26 cellular contexts compared by ENCODE assay signal in the genomic region with DNA sequence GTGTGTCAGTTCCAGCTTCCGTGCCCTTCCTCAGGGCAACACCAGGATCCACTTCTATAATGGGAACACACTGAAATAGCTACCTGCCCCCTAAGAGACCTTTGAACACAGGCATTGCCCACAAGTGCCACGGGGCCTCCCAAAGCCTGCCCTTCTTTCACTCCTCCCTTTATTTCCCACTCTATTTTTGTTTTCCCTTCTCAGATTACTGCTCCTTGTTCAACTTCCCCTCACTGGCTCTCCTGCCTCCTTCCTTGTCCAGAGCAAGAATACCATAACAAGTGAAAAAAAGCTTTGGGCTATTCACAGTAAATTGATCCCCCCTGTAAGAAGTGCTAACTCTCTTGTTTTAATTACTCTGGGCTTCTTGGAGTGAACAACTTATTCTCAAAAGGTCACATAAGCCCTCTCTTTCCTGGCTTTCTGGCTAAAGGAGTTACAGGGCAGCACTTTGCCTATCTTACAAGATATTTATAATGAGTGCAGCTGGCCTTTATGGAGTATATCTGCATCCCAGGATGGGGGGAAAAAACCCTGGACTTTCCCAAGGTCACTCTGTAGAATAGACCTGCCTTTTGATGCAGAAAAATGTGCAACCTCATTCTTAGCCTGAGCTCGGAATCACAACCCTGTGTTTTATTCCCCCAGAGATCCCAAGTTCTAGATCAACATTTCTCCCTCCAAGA. TPM values are rescaled to one million over a fixed set of nuclear protein-coding genes. Genes with fewer than 3 reads are reported as not detected.
DNase-seq lines count a peak whose midpoint lies in the region; TF ChIP-seq lines count a peak whose summit lies in the region.
"Had no signal": no experiment of that assay in that cellular context is flagged by ENCODE, and none has a peak within 500 bp of the region (broad histone marks: within the 10 kb centered on the region; RNA-seq: fewer than 3 reads in every experiment).

No MANE protein-coding gene starts in this region.

- no peaks in the 10 kb centered on the region for H3K36me3 ChIP-seq in esophagus muscularis mucosa
- H3K36me3 ChIP-seq in smooth muscle cell (ENCODE audit: low read depth) = no peaks in the 10 kb centered on the region
- no peaks in the 10 kb centered on the region for H3K36me3 ChIP-seq in spleen
- H3K36me3 ChIP-seq: MG63, suprapubic skin, vagina had no signal

- H3K4me1 ChIP-seq in esophagus muscularis mucosa = peaks cover 5 to 46% (median 34%) of the 10 kb centered on the region in 4 donors
- H3K4me1 ChIP-seq in smooth muscle cell (ENCODE audit: low read depth) = peaks cover 23% of the 10 kb centered on the region
- H3K4me1 ChIP-seq in spleen = no peaks in the 10 kb centered on the region
- H3K4me1 ChIP-seq: suprapubic skin had no signal

- no peak overlapping the region for H3K4me2 ChIP-seq in smooth muscle cell
- H3K4me2 ChIP-seq: SK-N-SH had no signal

- H3F3A ChIP-seq in smooth muscle cell (ENCODE audit: low read depth) = no peaks in the 10 kb centered on the region

- peak; percentile 24 for DNase-seq in NCI-H2029 treated with DMSO at 0.1 percent for 48 hours (lab: John Stamatoyannopoulos, UW)
- DNase-seq in NCI-H2029 (lab: John Stamatoyannopoulos, UW) = no peak
- no peak for DNase-seq in esophagus muscularis mucosa (ENCODE audit: extremely low spot score)
- peak; percentile 76 for DNase-seq in myocyte (ENCODE audit: low read depth)
- DNase-seq in smooth muscle cell (lab: John Stamatoyannopoulos, UW; ENCODE audit: unreplicated experiment) = no peak
- no peak for DNase-seq in AML-193 (lab: John Stamatoyannopoulos, UW)
- DNase-seq in nucleus accumbens (lab: John Stamatoyannopoulos, UW) = no peak
- DNase-seq in spleen = no peak
- DNase-seq: 8988T; activated B cell treated with CpG ODN at 0.5 μM for 24 hours; activated CD4-positive, alpha-beta memory T cell treated with anti-CD3 and anti-CD28 coated beads, Interleukin-2, amount 10 ng/mL, durations not matched to agents 7 days and 5 days; activated naive CD4-positive, alpha-beta T cell; activated T-cell treated with anti-CD3 and anti-CD28 coated beads, Interleukin-2, amount 50 U/mL, for 1 hour; amniotic stem cell; central memory CD4-positive, alpha-beta T cell; kidney glomerular epithelial cell; mesendoderm; MG63; NCI-H446; SK-N-SH had no signal

- H3K27me3 ChIP-seq in esophagus muscularis mucosa (no peaks in the 10 kb centered on the region), smooth muscle cell (ENCODE audit: low read depth) (no peaks in the 10 kb centered on the region), spleen (replicated peaks in 1 of 7) (no peaks in the 10 kb centered on the region)
- H3K27me3 ChIP-seq: suprapubic skin, vagina had no signal

- H3K9me3 ChIP-seq in esophagus muscularis mucosa = no peaks in the 10 kb centered on the region
- no peaks in the 10 kb centered on the region for H3K9me3 ChIP-seq in smooth muscle cell (replicated peaks; ENCODE audit: low read depth)
- no peaks in the 10 kb centered on the region for H3K9me3 ChIP-seq in spleen
- H3K9me3 ChIP-seq: MG63, SK-N-SH, suprapubic skin, vagina had no signal

- H4K20me1 ChIP-seq in smooth muscle cell (ENCODE audit: low read depth) = no peaks in the 10 kb centered on the region

- H3K79me2 ChIP-seq in smooth muscle cell (ENCODE audit: low read depth) = no peaks in the 10 kb centered on the region

- no peak overlapping the region for H3K9ac ChIP-seq in smooth muscle cell (ENCODE audit: low read depth)
- H3K9ac ChIP-seq: SK-N-SH had no signal

- intact Hi-C loops in esophagus muscularis mucosa (cut with DNase I) = no loop called here
- intact Hi-C loops in spleen (cut with DNase I; ENCODE audit: low total_unique reads) = no loop called here

- 44% methylated on average over 3 of the region's 3 CpGs for WGBS in esophagus muscularis mucosa
- WGBS in smooth muscle cell (ENCODE audit: low lambda C conversion rate) = 94% methylated on average over 3 of the region's 3 CpGs
- 53 to 63% (median 58%) methylated on average over 3 of the region's 3 CpGs for WGBS in spleen, 5 donors

- no peak for TF ChIP-seq EP300 in esophagus muscularis mucosa (IDR thresholded peaks at IDR 0.05)

- no peak for TF ChIP-seq POLR2A in esophagus muscularis mucosa (IDR thresholded peaks at IDR 0.05; ENCODE audit: low read depth)
- no peak for TF ChIP-seq POLR2A in spleen (IDR thresholded peaks at IDR 0.05)

- H2AFZ ChIP-seq in smooth muscle cell (ENCODE audit: low read depth) = peak overlapping the region; percentile 25

- H3K4me3 ChIP-seq in esophagus muscularis mucosa (no peak overlapping the region), smooth muscle cell (no peak overlapping the region), spleen (no peak overlapping the region)
- H3K4me3 ChIP-seq: MG63, suprapubic skin, vagina had no signal

- H3K27ac ChIP-seq in esophagus muscularis mucosa (replicated peaks in 1 of 4) = peak overlapping the region; percentile 66 to 72 (median 68)
- no peak overlapping the region for H3K27ac ChIP-seq in smooth muscle cell (ENCODE audit: low read depth)
- H3K27ac ChIP-seq in spleen = no peak overlapping the region
- H3K27ac ChIP-seq: suprapubic skin, vagina had no signal

- TF ChIP-seq CTCF in esophagus muscularis mucosa (IDR thresholded peaks at IDR 0.05) = no peak
- no peak for TF ChIP-seq CTCF in smooth muscle cell (IDR thresholded peaks at IDR 0.05; ENCODE audit: borderline replicate concordance, insufficient read depth, poor library complexity, severe bottlenecking)
- TF ChIP-seq CTCF in spleen (IDR thresholded peaks at IDR 0.05 in 8 of 11, conservative IDR thresholded peaks at IDR 0.05 in 3 of 11) = no peak

RNA-seq across cellular contexts. Expression of a gene that starts 11.3 kb away (rescaled TPM):
- not detected for total RNA-seq in esophagus muscularis mucosa
- not detected in 2 replicates for total RNA-seq in myocyte
- polyA plus RNA-seq in myocyte (2012) = not detected
- total RNA-seq in smooth muscle cell = not detected in 2 replicates
- polyA plus RNA-seq in smooth muscle cell = 0.14 TPM in 1 of 2 replicates, not detected in the other
- total RNA-seq in spleen = not detected
- polyA plus RNA-seq in spleen = not detected
- total RNA-seq: activated B cell treated with CpG ODN at 0.5 μM for 24 hours; activated CD4-positive, alpha-beta memory T cell treated with anti-CD3 and anti-CD28 coated beads, Interleukin-2, amount 10 ng/mL, durations not matched to agents 7 days and 5 days; renal cortical epithelial cell; suprapubic skin; vagina had no signal
- polyA plus RNA-seq: SK-N-SH had no signal

RNA-seq across cellular contexts. Expression of a gene that starts 43.0 kb away (rescaled TPM):
- 1 to 10 TPM in 3 of 4 donors, under 1 TPM in 1; 0.33 to 1.7 (median 1.1) TPM for total RNA-seq in esophagus muscularis mucosa
- total RNA-seq in myocyte = not detected in 2 replicates
- 0.29 TPM for polyA plus RNA-seq in myocyte (2012)
- not detected in 2 replicates for total RNA-seq in smooth muscle cell
- polyA plus RNA-seq in smooth muscle cell = not detected in 2 replicates
- total RNA-seq in spleen = not detected
- not detected for polyA plus RNA-seq in spleen
- total RNA-seq: activated B cell treated with CpG ODN at 0.5 μM for 24 hours; activated CD4-positive, alpha-beta memory T cell treated with anti-CD3 and anti-CD28 coated beads, Interleukin-2, amount 10 ng/mL, durations not matched to agents 7 days and 5 days; frontal cortex; renal cortical epithelial cell; vagina had no signal
- polyA plus RNA-seq: esophagus, neural cell, SK-N-SH had no signal

Comparison
In these comparisons a context has a peak if more than half of its experiments do, and no peak if none do; other contexts are left out.
1. DNase-seq: peak in NCI-H2029 treated with DMSO at 0.1 percent for 48 hours (single experiment) and myocyte (single experiment); none in NCI-H2029 (single experiment), esophagus muscularis mucosa (single experiment), smooth muscle cell (single experiment), AML-193 (0 of 2), nucleus accumbens (0 of 56) and spleen (single experiment).
2. H3K27ac ChIP-seq: peak in esophagus muscularis mucosa (4 of 4); none in smooth muscle cell (single experiment) and spleen (0 of 8).